1 cellular context compared by ENCODE assay signal in genomic region chr3:125059488-125060245, GRCh38.
TF ChIP-seq lines count a peak whose summit lies in the region.

No MANE protein-coding gene starts in this region.

TF ChIP-seq in HepG2, 621 proteins besides CTCF, POLR2A, EP300 and RAD21:
- TF ChIP-seq ONECUT2 (CRISPR knock-in tag; IDR thresholded peaks at IDR 0.05), result peak; percentile 62
- no peak for TF ChIP-seq ZNF20 (CRISPR knock-in tag; IDR thresholded peaks at IDR 0.05)
- peak; percentile 65 for TF ChIP-seq ZNF7 (CRISPR knock-in tag; IDR thresholded peaks at IDR 0.05)
- TF ChIP-seq ZNF749 (CRISPR knock-in tag; IDR thresholded peaks at IDR 0.05; ENCODE audit: borderline replicate concordance), result no peak
- no peak for TF ChIP-seq NFE2L1 (CRISPR knock-in tag; IDR thresholded peaks at IDR 0.05; ENCODE audit: borderline replicate concordance)
- TF ChIP-seq RCOR2 (CRISPR knock-in tag; IDR thresholded peaks at IDR 0.05), result no peak
- no peak for TF ChIP-seq NR2F1 (CRISPR knock-in tag; IDR thresholded peaks at IDR 0.05)
- no peak for TF ChIP-seq MAFF (IDR thresholded peaks at IDR 0.05; ENCODE audit: low read depth, low read length)
